9 cellular contexts compared by ENCODE assay signal in the genomic region with DNA sequence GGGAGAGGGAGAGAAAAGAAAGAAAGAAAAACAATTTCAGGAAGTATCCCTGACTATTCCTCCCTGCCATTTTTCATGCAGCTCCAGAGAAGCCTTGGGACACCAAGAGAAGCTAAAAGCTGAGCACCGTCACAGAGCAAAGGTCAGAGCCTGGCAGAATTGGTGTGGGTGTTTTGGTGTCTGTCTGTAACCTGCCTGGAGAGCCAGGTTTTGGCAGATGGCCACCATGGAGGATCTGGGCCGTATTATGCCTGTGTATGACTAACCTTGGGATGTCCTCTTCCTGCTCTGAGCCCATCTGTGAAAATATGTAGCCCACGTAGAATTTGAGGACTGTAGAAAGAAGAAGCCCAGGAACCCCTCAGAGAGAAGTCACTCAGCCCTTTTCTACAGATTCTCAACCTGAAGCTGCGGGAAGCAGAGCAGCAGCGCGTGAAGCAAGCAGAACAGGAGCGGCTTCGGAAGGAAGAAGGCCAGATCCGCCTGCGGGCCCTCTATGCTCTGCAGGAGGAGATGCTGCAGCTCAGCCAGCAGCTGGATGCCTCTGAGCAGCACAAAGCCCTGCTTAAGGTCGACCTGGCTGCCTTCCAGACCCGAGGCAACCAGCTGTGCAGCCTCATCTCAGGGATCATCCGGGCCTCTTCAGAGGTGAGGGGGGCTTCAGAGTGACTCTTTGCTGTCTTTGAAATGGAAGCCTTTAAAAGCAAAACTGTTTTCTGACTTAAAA. TPM values are rescaled to one million over a fixed set of nuclear protein-coding genes. Genes with fewer than 3 reads are reported as not detected.
DNase-seq lines count a peak whose midpoint lies in the region; ATAC-seq, FAIRE-seq and TF ChIP-seq lines count a peak whose summit lies in the region.
"Had no signal": no experiment of that assay in that cellular context is flagged by ENCODE, and none has a peak within 500 bp of the region (broad histone marks: within the 10 kb centered on the region; RNA-seq: fewer than 3 reads in every experiment).

No MANE protein-coding gene starts in this region.

- no peaks in the 10 kb centered on the region for H3K9me3 ChIP-seq in liver (ENCODE audit: control insufficient read depth in 4 of 4, low read length in 3 of 4)
- no peaks in the 10 kb centered on the region for H3K9me3 ChIP-seq in HepG2 (ENCODE audit: low read length)
- no peaks in the 10 kb centered on the region for H3K9me3 ChIP-seq in kidney (ENCODE audit: control insufficient read depth in 1 of 2, low read length in 2 of 2)
- no peaks in the 10 kb centered on the region for H3K9me3 ChIP-seq in HAP-1
- H3K9me3 ChIP-seq: pancreas had no signal

- no peaks in the 10 kb centered on the region for H3K27me3 Mint-ChIP-seq in activated T-cell treated with anti-CD3 and anti-CD28 coated beads, Interleukin-2, amount 50 U/mL, for 72 hours (ENCODE audit: low read depth)

- H4K20me1 ChIP-seq in HepG2 (ENCODE audit: insufficient read depth, low read length), result no peaks in the 10 kb centered on the region

- TF ChIP-seq RAD21 in liver (IDR thresholded peaks at IDR 0.05) (peak; percentile 49 to 61), HepG2 (CRISPR knock-in tag; IDR thresholded peaks at IDR 0.05) (no peak)

- TF ChIP-seq EP300 in HepG2 (IDR thresholded peaks at IDR 0.05; ENCODE audit: low read depth in 2 of 2, low read length in 2 of 2) (no peak), HepG2 (CRISPR knock-in tag; IDR thresholded peaks at IDR 0.05; ENCODE audit: borderline replicate concordance) (no peak)

- H2AFZ ChIP-seq in HepG2 (ENCODE audit: low read length), result no peak overlapping the region

- BruUV-seq in HepG2 (replicated peaks; lab: Mats Ljungman, UMichigan), result no TSS peak

- TF ChIP-seq POLR2A in HepG2 (IDR thresholded peaks at IDR 0.05; ENCODE audit: insufficient read depth in 1 of 2, low read depth in 2 of 2, low read length in 2 of 2), result no peak

- H3K27me3 ChIP-seq in liver (ENCODE audit: control insufficient read depth in 4 of 4, insufficient read depth in 4 of 4, low read length in 3 of 4) (no peaks in the 10 kb centered on the region), HepG2 (ENCODE audit: control insufficient read depth in 1 of 2, insufficient read depth in 2 of 2, low read length in 2 of 2) (no peaks in the 10 kb centered on the region), HAP-1 (ENCODE audit: low read depth) (no peaks in the 10 kb centered on the region)
- H3K27me3 ChIP-seq: pancreas had no signal

- H3K4me2 ChIP-seq in HepG2 (ENCODE audit: low read depth, low read length), result no peak overlapping the region

- DNase-seq in HepG2 (ENCODE audit: low spot score) (no peak), amniotic epithelial cell (ENCODE audit: low read depth) (peak; percentile 61), kidney (peak; percentile 77), HAP-1 (ENCODE audit: low spot score in 2 of 2) (no peak)
- DNase-seq in activated T-cell treated with anti-CD3 and anti-CD28 coated beads, Interleukin-2, amount 50 U/mL, for 72 hours, result no peak
- no peak for DNase-seq in activated CD8-positive, alpha-beta memory T cell treated with anti-CD3 and anti-CD28 coated beads, Interleukin-2, amount 50 U/mL, for 48 hours

- H3K27ac ChIP-seq in liver (ENCODE audit: low read depth in 1 of 2, low read length in 2 of 2) (peak overlapping the region; percentile 68 to 83), HepG2 (ENCODE audit: extremely low read length, insufficient read depth, low read length) (no peak overlapping the region), kidney (ENCODE audit: low read depth in 2 of 2, low read length in 2 of 2) (no peak overlapping the region)
- H3K27ac ChIP-seq: pancreas had no signal

- POLR2A ChIA-PET in HepG2 (lab: Yijun Ruan, JAX), result no interaction called here

- H3K36me3 ChIP-seq in liver (ENCODE audit: control insufficient read depth in 4 of 4, insufficient read depth in 3 of 4, low read depth in 1 of 4, low read length in 3 of 4) (peaks cover 8 to 23% (median 19%) of the 10 kb centered on the region in 4 donors), HepG2 (replicated peaks in 1 of 2; ENCODE audit: control insufficient read depth in 1 of 2, insufficient read depth in 2 of 2, low read length in 2 of 2) (peaks cover 11 to 29% of the 10 kb centered on the region in 2 experiments), kidney (ENCODE audit: control insufficient read depth in 1 of 2, insufficient read depth in 2 of 2, low read length in 2 of 2) (peaks cover 19 to 20% of the 10 kb centered on the region in 2 donors), HAP-1 (replicated peaks) (peaks cover 27% of the 10 kb centered on the region)

- no peak overlapping the region for H3K27ac Mint-ChIP-seq in activated T-cell treated with anti-CD3 and anti-CD28 coated beads, Interleukin-2, amount 50 U/mL, for 72 hours

- H3K4me3 ChIP-seq in liver (ENCODE audit: low read depth in 1 of 3, low read length in 3 of 3), result no peak overlapping the region
- H3K4me3 ChIP-seq in HepG2 (replicated peaks in 1 of 3; ENCODE audit: insufficient read depth in 1 of 3, low read depth in 2 of 3, low read length in 3 of 3), result no peak overlapping the region
- H3K4me3 ChIP-seq in kidney (ENCODE audit: low read length in 2 of 2), result no peak overlapping the region
- no peak overlapping the region for H3K4me3 ChIP-seq in HAP-1
- H3K4me3 ChIP-seq: pancreas had no signal

- no peaks in the 10 kb centered on the region for H3K79me2 ChIP-seq in HepG2 (ENCODE audit: insufficient read depth, low read length)

- in situ Hi-C loops in HepG2 (cut with HindIII; ENCODE audit: extremely low pct_ligation_motif_present, low pct_unique_long_range_greater_than_20kb) (no loop called here), HAP-1 (cut with MboI; ENCODE audit: low sequenced_read_pairs) (no loop called here)

- H3K36me3 Mint-ChIP-seq in activated T-cell treated with anti-CD3 and anti-CD28 coated beads, Interleukin-2, amount 50 U/mL, for 72 hours (ENCODE audit: insufficient read depth in 2 of 2), result peaks cover 7 to 26% of the 10 kb centered on the region in 2 donors

- H3K9me3 Mint-ChIP-seq in activated T-cell treated with anti-CD3 and anti-CD28 coated beads, Interleukin-2, amount 50 U/mL, for 72 hours, result no peaks in the 10 kb centered on the region

- intact Hi-C loops in HepG2 (cut with micrococcal nuclease; ENCODE audit: unreplicated experiment) (no loop called here), kidney (cut with DNase I) (no loop called here)

- H3K9ac ChIP-seq in liver (ENCODE audit: low read depth in 1 of 2, low read length in 2 of 2) (no peak overlapping the region), HepG2 (ENCODE audit: insufficient read depth, low read depth, low read length) (no peak overlapping the region), kidney (ENCODE audit: low read length in 2 of 2) (no peak overlapping the region)

- FAIRE-seq in HepG2 (lab: Jason Lieb, UNC), result no peak
- FAIRE-seq in kidney (lab: Jason Lieb, UNC), result no peak
- FAIRE-seq: pancreas had no signal

- no peaks in the 10 kb centered on the region for H3K4me1 Mint-ChIP-seq in activated T-cell treated with anti-CD3 and anti-CD28 coated beads, Interleukin-2, amount 50 U/mL, for 72 hours (ENCODE audit: low read depth)

- peaks cover 0 to 13% (median 9%) of the 10 kb centered on the region in 4 donors for H3K4me1 ChIP-seq in liver (ENCODE audit: control insufficient read depth in 4 of 4, insufficient read depth in 4 of 4, low read length in 3 of 4)
- H3K4me1 ChIP-seq in HepG2 (ENCODE audit: insufficient read depth, low read length), result no peaks in the 10 kb centered on the region
- peaks cover 4 to 5% of the 10 kb centered on the region in 2 donors for H3K4me1 ChIP-seq in kidney (ENCODE audit: control insufficient read depth in 1 of 2, insufficient read depth in 1 of 2, low read depth in 1 of 2, low read length in 2 of 2)
- H3K4me1 ChIP-seq in HAP-1, result no peaks in the 10 kb centered on the region
- H3K4me1 ChIP-seq: pancreas had no signal

- H3K4me3 Mint-ChIP-seq in activated T-cell treated with anti-CD3 and anti-CD28 coated beads, Interleukin-2, amount 50 U/mL, for 72 hours, result no peak overlapping the region

- CTCF ChIA-PET in HepG2 (lab: Yijun Ruan, JAX; ENCODE audit: low intra/inter-chr PET ratio, low total read pairs), result no interaction called here

- ATAC-seq in HepG2, result no peak
- no peak for ATAC-seq in GM21526 (IDR thresholded peaks at IDR 0.05; ENCODE audit: low FRiP score, unreplicated experiment)
- no peak for ATAC-seq in activated T-cell treated with anti-CD3 and anti-CD28 coated beads, Interleukin-2, amount 50 U/mL, for 72 hours (replicated peaks in 1 of 2)
- ATAC-seq: pancreas had no signal

- WGBS in liver, result 49% methylated on average over 13 of the region's 13 CpGs
- WGBS in HepG2 (ENCODE audit: low lambda C conversion rate), result 96% methylated on average over 10 of the region's 13 CpGs

- TF ChIP-seq CTCF in liver (IDR thresholded peaks at IDR 0.05; ENCODE audit: low read depth, low read length, missing input control) (no peak), HepG2 (CRISPR knock-in tag; IDR thresholded peaks at IDR 0.05) (no peak), kidney (IDR thresholded peaks at IDR 0.05; ENCODE audit: borderline replicate concordance, extremely low read depth, insufficient read depth) (no peak)

RNA-seq across cellular contexts. Expression of gene GLE1, which starts 18.8 kb away (rescaled TPM):
- total RNA-seq in liver, result 10 to 100 TPM; 15.6 to 19.5 TPM
- 10 to 100 TPM in 1 of 2 donors, 1 to 10 TPM in 1; 5.3 to 10.0 TPM for polyA plus RNA-seq in liver
- total RNA-seq in HepG2 (2016; rRNA removed; fragmentation: Illumina TruSeq; extraction: Trizol), result 28.8 and 41.1 TPM in 2 replicates
- 7.4 and 7.9 TPM in 2 replicates for total RNA-seq in HepG2 (2016; cell fraction: cytosol; rRNA removed; fragmentation: Illumina TruSeq; extraction: Trizol; ENCODE audit: low read depth)
- total RNA-seq in HepG2 (2016; cell fraction: insoluble cytoplasmic fraction; rRNA removed; fragmentation: Illumina TruSeq; extraction: Trizol), result 29.6 and 39.3 TPM in 2 replicates
- 17.1 and 18.6 TPM in 2 replicates for total RNA-seq in HepG2 (2016; cell fraction: membrane; rRNA removed; fragmentation: Illumina TruSeq; extraction: Trizol)
- 14.9 and 16.3 TPM in 2 replicates for total RNA-seq in HepG2 (2016; cell fraction: nucleus; rRNA removed; fragmentation: Illumina TruSeq; extraction: Trizol)
- 10.6 and 14.7 TPM in 2 replicates for polyA plus RNA-seq in HepG2 (2011; rRNA removed)
- polyA plus RNA-seq in HepG2 (2011; cell fraction: cytosol; rRNA removed), result 10.5 TPM in 2 replicates
- polyA plus RNA-seq in HepG2 (2011; cell fraction: nucleus; rRNA removed), result 7.6 and 8.6 TPM in 2 replicates
- polyA plus RNA-seq in HepG2 (2012), result 9.6 and 10.9 TPM in 2 replicates
- polyA plus RNA-seq in HepG2 (2016; cell fraction: cytosol; fragmentation: Illumina TruSeq; extraction: Trizol; ENCODE audit: low read depth), result 3.1 and 3.9 TPM in 2 replicates
- 33.8 and 35.3 TPM in 2 replicates for polyA plus RNA-seq in HepG2 (2016; cell fraction: insoluble cytoplasmic fraction; fragmentation: Illumina TruSeq; extraction: Trizol; ENCODE audit: low read depth)
- 10.7 and 11.7 TPM in 2 replicates for polyA plus RNA-seq in HepG2 (2016; cell fraction: membrane; fragmentation: Illumina TruSeq; extraction: Trizol; ENCODE audit: low read depth)
- 21.8 and 23.3 TPM in 2 replicates for polyA plus RNA-seq in HepG2 (2016; cell fraction: nucleus; fragmentation: Illumina TruSeq; extraction: Trizol; ENCODE audit: insufficient read depth, low read depth)
- 26.2 and 106 TPM in 2 replicates for polyA minus RNA-seq in HepG2 (2011; rRNA and poly(A)+ RNA removed; ENCODE audit: low replicate concordance)
- 14.9 and 17.1 TPM in 2 replicates for polyA minus RNA-seq in HepG2 (2011; cell fraction: cytosol; rRNA and poly(A)+ RNA removed)
- 5.7 and 7.5 TPM in 2 replicates for polyA minus RNA-seq in HepG2 (2011; cell fraction: nucleus; rRNA and poly(A)+ RNA removed)
- 22.8 TPM for total RNA-seq in kidney
- polyA plus RNA-seq in kidney (ENCODE audit: insufficient read depth, low read depth, low replicate concordance), result 15.6 TPM
- total RNA-seq in activated T-cell treated with anti-CD3 and anti-CD28 coated beads, Interleukin-2, amount 50 U/mL, for 72 hours, result 10 to 100 TPM; 45.8 to 59.0 TPM

RNA-seq across cellular contexts. Expression of gene SPTAN1, which starts 29.0 kb away (rescaled TPM):
- total RNA-seq in liver, result 10 to 100 TPM; 76.9 to 86.5 TPM
- 10 to 100 TPM; 31.3 to 43.8 TPM for polyA plus RNA-seq in liver
- 23.5 and 106 TPM in 2 replicates for total RNA-seq in HepG2 (2016; rRNA removed; fragmentation: Illumina TruSeq; extraction: Trizol)
- total RNA-seq in HepG2 (2016; cell fraction: cytosol; rRNA removed; fragmentation: Illumina TruSeq; extraction: Trizol; ENCODE audit: low read depth), result 19.2 and 22.6 TPM in 2 replicates
- 14.5 and 107 TPM in 2 replicates for total RNA-seq in HepG2 (2016; cell fraction: insoluble cytoplasmic fraction; rRNA removed; fragmentation: Illumina TruSeq; extraction: Trizol)
- total RNA-seq in HepG2 (2016; cell fraction: membrane; rRNA removed; fragmentation: Illumina TruSeq; extraction: Trizol), result 14.3 and 15.6 TPM in 2 replicates
- total RNA-seq in HepG2 (2016; cell fraction: nucleus; rRNA removed; fragmentation: Illumina TruSeq; extraction: Trizol), result 180 and 199 TPM in 2 replicates
- 111 and 132 TPM in 2 replicates for polyA plus RNA-seq in HepG2 (2011; rRNA removed)
- 28.2 and 51.8 TPM in 2 replicates for polyA plus RNA-seq in HepG2 (2011; cell fraction: cytosol; rRNA removed)
- 885 and 1,070 TPM in 2 replicates for polyA plus RNA-seq in HepG2 (2011; cell fraction: nucleus; rRNA removed)
- 97.6 and 98.5 TPM in 2 replicates for polyA plus RNA-seq in HepG2 (2012)
- 6.9 and 7.2 TPM in 2 replicates for polyA plus RNA-seq in HepG2 (2016; cell fraction: cytosol; fragmentation: Illumina TruSeq; extraction: Trizol; ENCODE audit: low read depth)
- polyA plus RNA-seq in HepG2 (2016; cell fraction: insoluble cytoplasmic fraction; fragmentation: Illumina TruSeq; extraction: Trizol; ENCODE audit: low read depth), result 14.9 and 21.0 TPM in 2 replicates
- polyA plus RNA-seq in HepG2 (2016; cell fraction: membrane; fragmentation: Illumina TruSeq; extraction: Trizol; ENCODE audit: low read depth), result 6.9 and 9.5 TPM in 2 replicates
- 274 and 280 TPM in 2 replicates for polyA plus RNA-seq in HepG2 (2016; cell fraction: nucleus; fragmentation: Illumina TruSeq; extraction: Trizol; ENCODE audit: insufficient read depth, low read depth)
- polyA minus RNA-seq in HepG2 (2011; rRNA and poly(A)+ RNA removed; ENCODE audit: low replicate concordance), result 319 and 464 TPM in 2 replicates
- polyA minus RNA-seq in HepG2 (2011; cell fraction: cytosol; rRNA and poly(A)+ RNA removed), result 48.3 and 55.2 TPM in 2 replicates
- 960 and 1,011 TPM in 2 replicates for polyA minus RNA-seq in HepG2 (2011; cell fraction: nucleus; rRNA and poly(A)+ RNA removed)
- 354 TPM for total RNA-seq in kidney
- 210 TPM for polyA plus RNA-seq in kidney (ENCODE audit: insufficient read depth, low read depth, low replicate concordance)
- 100 to 1,000 TPM; 289 to 304 TPM for total RNA-seq in activated T-cell treated with anti-CD3 and anti-CD28 coated beads, Interleukin-2, amount 50 U/mL, for 72 hours

Comparison
In these comparisons a context has a peak if more than half of its experiments do, and no peak if none do; other contexts are left out.
1. H3K27ac ChIP-seq: peak in liver (2 of 2); none in HepG2 (single experiment) and kidney (0 of 2).
2. DNase-seq: peak in amniotic epithelial cell (single experiment) and kidney (single experiment); none in HepG2 (single experiment), activated T-cell treated with anti-CD3 and anti-CD28 coated beads, Interleukin-2, amount 50 U/mL, for 72 hours (0 of 2), activated CD8-positive, alpha-beta memory T cell treated with anti-CD3 and anti-CD28 coated beads, Interleukin-2, amount 50 U/mL, for 48 hours (single experiment) and HAP-1 (0 of 2).